ENCODE assay signal across 1 cellular context in the genomic region with DNA sequence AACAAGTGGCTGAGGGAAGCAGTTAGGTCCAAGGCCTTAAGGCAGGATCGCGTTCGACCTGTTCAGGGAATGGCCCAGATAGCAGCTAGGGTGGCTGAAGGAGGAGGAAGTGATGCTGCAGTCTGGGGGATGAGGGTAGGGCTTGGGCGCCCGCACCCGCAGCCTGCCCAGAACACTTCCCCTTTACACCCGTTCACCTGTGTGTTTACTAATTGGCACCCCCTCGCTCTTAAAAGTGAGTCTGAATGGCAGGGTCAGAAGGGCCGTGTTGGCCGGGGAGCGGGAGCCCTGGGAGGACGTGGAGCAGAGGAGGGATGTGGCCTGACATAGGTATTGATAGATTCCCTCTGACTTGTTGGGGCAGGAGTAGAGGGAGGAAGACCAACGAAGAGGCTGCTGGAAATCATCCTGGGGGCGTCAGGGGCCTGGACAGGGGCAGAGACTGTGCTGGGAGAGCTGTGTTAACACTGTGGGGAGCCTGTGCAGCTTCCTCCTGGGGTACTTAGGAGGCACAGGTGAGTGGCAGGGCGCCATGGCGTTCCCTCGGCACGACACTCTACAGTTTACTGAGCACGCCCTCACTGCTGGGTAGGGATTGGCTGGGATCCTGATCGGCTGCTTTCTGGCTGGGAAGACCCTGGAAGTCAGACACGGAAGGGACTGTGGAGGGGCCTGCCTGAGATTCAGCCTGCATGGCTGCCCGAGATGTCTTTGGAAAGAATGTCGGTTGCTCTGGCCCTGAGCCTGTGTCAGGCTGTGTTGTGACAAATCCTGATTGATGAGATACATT.
TF ChIP-seq lines count a peak whose summit lies in the region.

No MANE protein-coding gene starts in this region.

TF ChIP-seq in HepG2, 621 proteins besides CTCF, POLR2A, EP300 and RAD21:
- TF ChIP-seq, protein P1, sequence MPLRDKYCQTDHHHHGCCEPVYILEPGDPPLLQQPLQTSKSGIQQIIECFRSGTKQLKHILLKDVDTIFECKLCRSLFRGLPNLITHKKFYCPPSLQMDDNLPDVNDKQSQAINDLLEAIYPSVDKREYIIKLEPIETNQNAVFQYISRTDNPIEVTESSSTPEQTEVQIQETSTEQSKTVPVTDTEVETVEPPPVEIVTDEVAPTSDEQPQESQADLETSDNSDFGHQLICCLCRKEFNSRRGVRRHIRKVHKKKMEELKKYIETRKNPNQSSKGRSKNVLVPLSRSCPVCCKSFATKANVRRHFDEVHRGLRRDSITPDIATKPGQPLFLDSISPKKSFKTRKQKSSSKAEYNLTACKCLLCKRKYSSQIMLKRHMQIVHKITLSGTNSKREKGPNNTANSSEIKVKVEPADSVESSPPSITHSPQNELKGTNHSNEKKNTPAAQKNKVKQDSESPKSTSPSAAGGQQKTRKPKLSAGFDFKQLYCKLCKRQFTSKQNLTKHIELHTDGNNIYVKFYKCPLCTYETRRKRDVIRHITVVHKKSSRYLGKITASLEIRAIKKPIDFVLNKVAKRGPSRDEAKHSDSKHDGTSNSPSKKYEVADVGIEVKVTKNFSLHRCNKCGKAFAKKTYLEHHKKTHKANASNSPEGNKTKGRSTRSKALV (CRISPR knock-in tag; IDR thresholded peaks at IDR 0.05), result no peak
- no peak for TF ChIP-seq FOXJ3 (CRISPR knock-in tag; IDR thresholded peaks at IDR 0.05; ENCODE audit: borderline replicate concordance)
- TF ChIP-seq, protein P2, sequence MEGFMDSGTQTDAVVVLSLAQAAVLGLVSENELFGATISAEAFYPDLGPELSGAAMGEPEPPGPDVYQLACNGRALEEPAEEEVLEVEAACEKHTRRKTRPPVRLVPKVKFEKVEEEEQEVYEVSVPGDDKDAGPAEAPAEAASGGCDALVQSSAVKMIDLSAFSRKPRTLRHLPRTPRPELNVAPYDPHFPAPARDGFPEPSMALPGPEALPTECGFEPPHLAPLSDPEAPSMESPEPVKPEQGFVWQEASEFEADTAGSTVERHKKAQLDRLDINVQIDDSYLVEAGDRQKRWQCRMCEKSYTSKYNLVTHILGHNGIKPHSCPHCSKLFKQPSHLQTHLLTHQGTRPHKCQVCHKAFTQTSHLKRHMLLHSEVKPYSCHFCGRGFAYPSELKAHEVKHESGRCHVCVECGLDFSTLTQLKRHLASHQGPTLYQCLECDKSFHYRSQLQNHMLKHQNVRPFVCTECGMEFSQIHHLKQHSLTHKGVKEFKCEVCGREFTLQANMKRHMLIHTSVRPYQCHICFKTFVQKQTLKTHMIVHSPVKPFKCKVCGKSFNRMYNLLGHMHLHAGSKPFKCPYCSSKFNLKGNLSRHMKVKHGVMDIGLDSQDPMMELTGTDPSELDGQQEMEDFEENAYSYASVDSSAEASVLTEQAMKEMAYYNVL (CRISPR knock-in tag; IDR thresholded peaks at IDR 0.05; ENCODE audit: borderline replicate concordance), result no peak
- no peak for TF ChIP-seq SMARCC2 (IDR thresholded peaks at IDR 0.05)
- TF ChIP-seq ZNF790 (CRISPR knock-in tag; IDR thresholded peaks at IDR 0.05; ENCODE audit: borderline replicate concordance), result no peak
- TF ChIP-seq CHCHD3 (CRISPR knock-in tag; IDR thresholded peaks at IDR 0.05), result no peak
- no peak for TF ChIP-seq ZNF33B (CRISPR knock-in tag; IDR thresholded peaks at IDR 0.05)
- no peak for TF ChIP-seq RAD51 (IDR thresholded peaks at IDR 0.05; ENCODE audit: borderline replicate concordance)
- TF ChIP-seq ZNF451 (CRISPR knock-in tag; IDR thresholded peaks at IDR 0.05), result no peak
- TF ChIP-seq ZNF615 (CRISPR knock-in tag; IDR thresholded peaks at IDR 0.05; ENCODE audit: borderline replicate concordance), result no peak
- TF ChIP-seq, protein P3, sequence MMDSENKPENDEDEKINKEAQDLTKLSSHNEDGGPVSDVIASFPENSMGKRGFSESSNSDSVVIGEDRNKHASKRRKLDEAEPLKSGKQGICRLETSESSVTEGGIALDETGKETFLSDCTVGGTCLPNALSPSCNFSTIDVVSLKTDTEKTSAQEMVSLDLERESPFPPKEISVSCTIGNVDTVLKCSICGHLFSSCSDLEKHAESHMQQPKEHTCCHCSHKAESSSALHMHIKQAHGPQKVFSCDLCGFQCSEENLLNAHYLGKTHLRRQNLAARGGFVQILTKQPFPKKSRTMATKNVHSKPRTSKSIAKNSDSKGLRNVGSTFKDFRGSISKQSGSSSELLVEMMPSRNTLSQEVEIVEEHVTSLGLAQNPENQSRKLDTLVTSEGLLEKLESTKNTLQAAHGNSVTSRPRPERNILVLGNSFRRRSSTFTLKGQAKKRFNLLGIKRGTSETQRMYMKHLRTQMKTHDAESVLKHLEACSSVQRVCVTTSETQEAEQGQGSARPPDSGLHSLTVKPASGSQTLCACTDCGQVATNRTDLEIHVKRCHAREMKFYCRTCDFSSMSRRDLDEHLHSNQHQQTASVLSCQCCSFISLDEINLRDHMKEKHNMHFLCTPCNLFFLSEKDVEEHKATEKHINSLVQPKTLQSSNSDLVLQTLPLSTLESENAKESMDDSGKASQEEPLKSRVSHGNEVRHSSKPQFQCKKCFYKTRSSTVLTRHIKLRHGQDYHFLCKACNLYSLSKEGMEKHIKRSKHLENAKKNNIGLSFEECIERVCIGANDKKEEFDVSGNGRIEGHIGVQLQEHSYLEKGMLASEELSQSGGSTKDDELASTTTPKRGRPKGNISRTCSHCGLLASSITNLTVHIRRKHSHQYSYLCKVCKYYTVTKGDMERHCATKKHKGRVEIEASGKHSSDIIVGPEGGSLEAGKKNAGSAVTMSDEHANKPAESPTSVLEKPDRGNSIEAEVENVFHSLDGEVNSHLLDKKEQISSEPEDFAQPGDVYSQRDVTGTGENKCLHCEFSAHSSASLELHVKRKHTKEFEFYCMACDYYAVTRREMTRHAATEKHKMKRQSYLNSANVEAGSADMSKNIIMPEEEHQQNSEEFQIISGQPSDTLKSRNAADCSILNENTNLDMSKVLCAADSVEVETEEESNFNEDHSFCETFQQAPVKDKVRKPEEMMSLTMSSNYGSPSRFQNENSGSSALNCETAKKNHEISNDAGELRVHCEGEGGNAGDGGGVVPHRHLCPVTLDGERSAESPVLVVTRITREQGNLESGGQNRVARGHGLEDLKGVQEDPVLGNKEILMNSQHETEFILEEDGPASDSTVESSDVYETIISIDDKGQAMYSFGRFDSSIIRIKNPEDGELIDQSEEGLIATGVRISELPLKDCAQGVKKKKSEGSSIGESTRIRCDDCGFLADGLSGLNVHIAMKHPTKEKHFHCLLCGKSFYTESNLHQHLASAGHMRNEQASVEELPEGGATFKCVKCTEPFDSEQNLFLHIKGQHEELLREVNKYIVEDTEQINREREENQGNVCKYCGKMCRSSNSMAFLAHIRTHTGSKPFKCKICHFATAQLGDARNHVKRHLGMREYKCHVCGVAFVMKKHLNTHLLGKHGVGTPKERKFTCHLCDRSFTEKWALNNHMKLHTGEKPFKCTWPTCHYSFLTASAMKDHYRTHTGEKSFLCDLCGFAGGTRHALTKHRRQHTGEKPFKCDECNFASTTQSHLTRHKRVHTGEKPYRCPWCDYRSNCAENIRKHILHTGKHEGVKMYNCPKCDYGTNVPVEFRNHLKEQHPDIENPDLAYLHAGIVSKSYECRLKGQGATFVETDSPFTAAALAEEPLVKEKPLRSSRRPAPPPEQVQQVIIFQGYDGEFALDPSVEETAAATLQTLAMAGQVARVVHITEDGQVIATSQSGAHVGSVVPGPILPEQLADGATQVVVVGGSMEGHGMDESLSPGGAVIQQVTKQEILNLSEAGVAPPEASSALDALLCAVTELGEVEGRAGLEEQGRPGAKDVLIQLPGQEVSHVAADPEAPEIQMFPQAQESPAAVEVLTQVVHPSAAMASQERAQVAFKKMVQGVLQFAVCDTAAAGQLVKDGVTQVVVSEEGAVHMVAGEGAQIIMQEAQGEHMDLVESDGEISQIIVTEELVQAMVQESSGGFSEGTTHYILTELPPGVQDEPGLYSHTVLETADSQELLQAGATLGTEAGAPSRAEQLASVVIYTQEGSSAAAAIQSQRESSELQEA (CRISPR knock-in tag; IDR thresholded peaks at IDR 0.05; ENCODE audit: not compliant biosample characterization), result no peak
- no peak for TF ChIP-seq FOSL2 (CRISPR knock-in tag; IDR thresholded peaks at IDR 0.05)
- TF ChIP-seq ZNF335 (CRISPR knock-in tag; IDR thresholded peaks at IDR 0.05), result no peak
- TF ChIP-seq, protein P4, sequence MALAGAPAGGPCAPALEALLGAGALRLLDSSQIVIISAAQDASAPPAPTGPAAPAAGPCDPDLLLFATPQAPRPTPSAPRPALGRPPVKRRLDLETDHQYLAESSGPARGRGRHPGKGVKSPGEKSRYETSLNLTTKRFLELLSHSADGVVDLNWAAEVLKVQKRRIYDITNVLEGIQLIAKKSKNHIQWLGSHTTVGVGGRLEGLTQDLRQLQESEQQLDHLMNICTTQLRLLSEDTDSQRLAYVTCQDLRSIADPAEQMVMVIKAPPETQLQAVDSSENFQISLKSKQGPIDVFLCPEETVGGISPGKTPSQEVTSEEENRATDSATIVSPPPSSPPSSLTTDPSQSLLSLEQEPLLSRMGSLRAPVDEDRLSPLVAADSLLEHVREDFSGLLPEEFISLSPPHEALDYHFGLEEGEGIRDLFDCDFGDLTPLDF (CRISPR knock-in tag; IDR thresholded peaks at IDR 0.05), result no peak
- no peak for TF ChIP-seq ZNF260 (CRISPR knock-in tag; IDR thresholded peaks at IDR 0.05; ENCODE audit: borderline replicate concordance, low read depth)
- no peak for TF ChIP-seq ZNF775 (CRISPR knock-in tag; IDR thresholded peaks at IDR 0.05; ENCODE audit: borderline replicate concordance)
- no peak for TF ChIP-seq SMYD3 (CRISPR knock-in tag; IDR thresholded peaks at IDR 0.05)
TF ChIP-seq in HepG2: peak in this region for 0.
